Comparison of ENCODE assay signal across 11 cellular contexts in genomic region chr6:71403422-71404134, GRCh38.
A peak's percentile ranks its signal among the peaks of the same experiment; 100 is the strongest.
DNase-seq lines count a peak whose midpoint lies in the region; ATAC-seq and TF ChIP-seq lines count a peak whose summit lies in the region.
"Had no signal": no experiment of that assay in that cellular context is flagged by ENCODE, and none has a peak within 500 bp of the region (broad histone marks: within the 10 kb centered on the region; RNA-seq: fewer than 3 reads in every experiment).

No MANE protein-coding gene starts in this region.

- DNase-seq in NCI-H748 (lab: John Stamatoyannopoulos, UW; ENCODE audit: unreplicated experiment) (peak; percentile 73), NCI-H748 treated with DMSO at 0.1 percent for 48 hours (lab: John Stamatoyannopoulos, UW) (no peak), cardiac fibroblast (ENCODE audit: low read depth in 2 of 2) (peak; percentile 32 to 61), tibial artery (no peak)
- DNase-seq: effector CD4-positive, alpha-beta T cell; GDM1; NCI-H2107 had no signal

- no peak for TF ChIP-seq CTCF in cardiac fibroblast (IDR thresholded peaks at IDR 0.05; ENCODE audit: low read depth, low read length)
- TF ChIP-seq CTCF in liver (IDR thresholded peaks at IDR 0.05; ENCODE audit: low read depth, low read length, missing input control) = no peak
- no peak for TF ChIP-seq CTCF in tibial artery (IDR thresholded peaks at IDR 0.05)

- peak overlapping the region in 1 of 2 donors; percentile 42 for H3K4me3 ChIP-seq in cardiac fibroblast (replicated peaks in 1 of 2; ENCODE audit: low read depth in 2 of 2, low read length in 2 of 2)
- no peak overlapping the region for H3K4me3 ChIP-seq in liver (ENCODE audit: low read depth in 1 of 3, low read length in 3 of 3)
- no peak overlapping the region for H3K4me3 ChIP-seq in tibial artery

- H3K9ac ChIP-seq in liver (ENCODE audit: low read depth in 1 of 2, low read length in 2 of 2) = peak overlapping the region; percentile 25 to 33

- H3K9me3 ChIP-seq in liver (ENCODE audit: control insufficient read depth in 4 of 4, low read length in 3 of 4) = no peaks in the 10 kb centered on the region
- H3K9me3 ChIP-seq in tibial artery = no peaks in the 10 kb centered on the region

- peak overlapping the region; percentile 13 to 36 for H3K27ac ChIP-seq in liver (ENCODE audit: low read depth in 1 of 2, low read length in 2 of 2)
- H3K27ac ChIP-seq in tibial artery = peak overlapping the region; percentile 29 to 59

- H3K27me3 ChIP-seq in liver (ENCODE audit: control insufficient read depth in 4 of 4, insufficient read depth in 4 of 4, low read length in 3 of 4) (no peaks in the 10 kb centered on the region), tibial artery (no peaks in the 10 kb centered on the region)

- ATAC-seq in GM21825 (IDR thresholded peaks at IDR 0.05; ENCODE audit: unreplicated experiment) (no peak), HG03457 (IDR thresholded peaks at IDR 0.05; ENCODE audit: unreplicated experiment) (no peak), HG03442 (IDR thresholded peaks at IDR 0.05; ENCODE audit: unreplicated experiment) (no peak)

- 62% methylated on average over 9 of the region's 9 CpGs for WGBS in liver

- intact Hi-C loops in tibial artery (cut with DNase I; ENCODE audit: low total_unique reads) = no loop called here

- peaks cover 0 to 22% (median 3%) of the 10 kb centered on the region in 4 donors for H3K4me1 ChIP-seq in liver (ENCODE audit: control insufficient read depth in 4 of 4, insufficient read depth in 4 of 4, low read length in 3 of 4)
- H3K4me1 ChIP-seq in tibial artery = peaks cover 0 to 51% (median 18%) of the 10 kb centered on the region in 4 donors

- H3K36me3 ChIP-seq in liver (ENCODE audit: control insufficient read depth in 4 of 4, insufficient read depth in 3 of 4, low read depth in 1 of 4, low read length in 3 of 4) (peaks cover 0 to 4% (median 0%) of the 10 kb centered on the region in 4 donors), tibial artery (no peaks in the 10 kb centered on the region)

- no peak for TF ChIP-seq RAD21 in liver (IDR thresholded peaks at IDR 0.05)

TF ChIP-seq in liver, 16 proteins besides CTCF, POLR2A, EP300 and RAD21:
- TF ChIP-seq HNF4G (IDR thresholded peaks at IDR 0.05) = no peak
- TF ChIP-seq GABPA (IDR thresholded peaks at IDR 0.05 in 1 of 2, conservative IDR thresholded peaks at IDR 0.05 in 1 of 2) = no peak
- TF ChIP-seq ZBTB33 (IDR thresholded peaks at IDR 0.05) = no peak
- TF ChIP-seq YY1 (IDR thresholded peaks at IDR 0.05) = no peak
- no peak for TF ChIP-seq FOXA2 (IDR thresholded peaks at IDR 0.05)
- TF ChIP-seq RXRA (IDR thresholded peaks at IDR 0.05) = no peak
- no peak for TF ChIP-seq ATF3 (IDR thresholded peaks at IDR 0.05)
- TF ChIP-seq NR2F2 (IDR thresholded peaks at IDR 0.05) = no peak
- no peak for TF ChIP-seq SP1 (IDR thresholded peaks at IDR 0.05)
- no peak for TF ChIP-seq JUND (IDR thresholded peaks at IDR 0.05)
- no peak for TF ChIP-seq REST (IDR thresholded peaks at IDR 0.05)

Comparison
In these comparisons a context has a peak if more than half of its experiments do, and no peak if none do; other contexts are left out.
1. DNase-seq: peak in NCI-H748 (single experiment) and cardiac fibroblast (2 of 2); none in NCI-H748 treated with DMSO at 0.1 percent for 48 hours (single experiment) and tibial artery (0 of 2).